In the genomic region with DNA sequence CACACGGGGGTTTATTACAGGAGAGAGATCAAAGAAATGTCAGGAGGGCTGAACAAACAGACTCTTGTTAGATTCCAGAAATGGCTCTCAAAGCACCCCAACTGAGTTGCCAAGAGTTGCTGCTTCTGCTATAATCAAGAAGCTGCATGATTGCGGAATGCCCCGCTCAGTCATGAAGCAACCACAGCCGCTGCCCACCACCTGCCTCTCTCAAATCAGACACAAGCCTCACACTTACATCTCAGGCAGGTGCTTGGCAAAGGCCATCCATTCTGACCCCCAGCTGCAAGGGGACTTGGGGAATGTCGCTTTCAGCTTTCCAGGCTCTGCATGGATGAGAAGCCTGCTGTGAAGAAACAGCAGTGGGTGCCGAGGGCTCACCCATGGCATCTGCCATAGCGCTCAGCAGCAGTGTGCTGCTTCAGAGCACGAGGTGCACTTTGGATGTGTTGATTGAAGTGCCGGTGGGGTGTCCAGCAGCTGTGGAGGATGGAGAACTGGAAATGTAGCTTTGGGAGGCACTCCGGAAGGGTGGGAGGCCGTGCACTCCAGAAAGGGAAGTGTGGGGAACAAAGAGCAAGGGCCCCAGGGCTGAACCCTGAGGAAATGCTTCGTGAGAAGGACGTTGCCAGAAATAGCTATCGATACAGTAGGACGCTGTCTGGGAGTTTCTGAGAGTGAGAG, we compare ENCODE assay signal across 8 cellular contexts. TPM values are rescaled to one million over a fixed set of nuclear protein-coding genes. Genes with fewer than 3 reads are reported as not detected.
A peak's percentile ranks its signal among the peaks of the same experiment; 100 is the strongest.
DNase-seq lines count a peak whose midpoint lies in the region; ATAC-seq and TF ChIP-seq lines count a peak whose summit lies in the region.

No MANE protein-coding gene starts in this region.

- H3K4me1 ChIP-seq in esophagus squamous epithelium (peaks cover 0 to 19% (median 5%) of the 10 kb centered on the region in 3 donors), vagina (peaks cover 10% of the 10 kb centered on the region)

- H3K36me3 ChIP-seq in esophagus squamous epithelium (no peaks in the 10 kb centered on the region), vagina (no peaks in the 10 kb centered on the region)

- intact Hi-C loops in esophagus squamous epithelium (cut with DNase I) (no loop called here), vagina (cut with DNase I) (no loop called here)

- WGBS in esophagus squamous epithelium, 2 donors = 13 to 28% methylated on average over 10 to 14 of the region's 15 CpGs

- H3K27me3 ChIP-seq in esophagus squamous epithelium (peaks cover 0 to 24% (median 0%) of the 10 kb centered on the region in 4 donors), vagina (no peaks in the 10 kb centered on the region)

- TF ChIP-seq CTCF in esophagus squamous epithelium (IDR thresholded peaks at IDR 0.05) (no peak), vagina (IDR thresholded peaks at IDR 0.05) (no peak)

- H3K27ac ChIP-seq in esophagus squamous epithelium (peak overlapping the region in 3 of 4 donors; percentile 25 to 50 (median 50)), vagina (no peak overlapping the region)

- ATAC-seq in GM18868 (IDR thresholded peaks at IDR 0.05; ENCODE audit: unreplicated experiment) (peak; percentile 52), GM18498 (IDR thresholded peaks at IDR 0.05; ENCODE audit: unreplicated experiment) (no peak), GM21447 (IDR thresholded peaks at IDR 0.05; ENCODE audit: unreplicated experiment) (no peak)

- peak overlapping the region in 1 of 4 donors; percentile 7 for H3K4me3 ChIP-seq in esophagus squamous epithelium
- no peak overlapping the region for H3K4me3 ChIP-seq in vagina

- H3K9me3 ChIP-seq in esophagus squamous epithelium = no peaks in the 10 kb centered on the region
- no peaks in the 10 kb centered on the region for H3K9me3 ChIP-seq in vagina

- no peak for TF ChIP-seq POLR2A in esophagus squamous epithelium (IDR thresholded peaks at IDR 0.05)
- TF ChIP-seq POLR2A in vagina (IDR thresholded peaks at IDR 0.05) = no peak

- DNase-seq in NCI-H69 (lab: John Stamatoyannopoulos, UW) (peak; percentile 81), esophagus squamous epithelium (lab: John Stamatoyannopoulos, UW) (no peak), retina (peak; percentile 65), vagina (ENCODE audit: extremely low spot score in 2 of 2) (no peak), cerebellum (ENCODE audit: low spot score) (no peak)

RNA-seq across cellular contexts. Expression of a gene that starts 37.7 kb away (rescaled TPM):
- total RNA-seq in esophagus squamous epithelium = not detected
- total RNA-seq in vagina = not detected
- not detected for total RNA-seq in cerebellum

RNA-seq across cellular contexts. Expression of a gene that starts 51.2 kb away (rescaled TPM):
- total RNA-seq in esophagus squamous epithelium (10 to 100 TPM in 1 of 4 donors, 1 to 10 TPM in 3; 3.4 to 13.7 (median 8.3) TPM), vagina (13.0 TPM), cerebellum (17.7 TPM)

Comparison
In these comparisons a context has a peak if more than half of its experiments do, and no peak if none do; other contexts are left out.
1. DNase-seq: peak in NCI-H69 (single experiment) and retina (single experiment); none in esophagus squamous epithelium (single experiment), vagina (0 of 2) and cerebellum (single experiment).